In genomic region chr18:59742325-59743111, GRCh38 we compare ENCODE assay signal across 19 cellular contexts. TPM values are rescaled to one million over a fixed set of nuclear protein-coding genes. Genes with fewer than 3 reads are reported as not detected.
A peak's percentile ranks its signal among the peaks of the same experiment; 100 is the strongest.
DNase-seq lines count a peak whose midpoint lies in the region; ATAC-seq and TF ChIP-seq lines count a peak whose summit lies in the region.
"Had no signal": no experiment of that assay in that cellular context is flagged by ENCODE, and none has a peak within 500 bp of the region (broad histone marks: within the 10 kb centered on the region; RNA-seq: fewer than 3 reads in every experiment).

No MANE protein-coding gene starts in this region.

- peak overlapping the region; percentile 85 for H3K27ac ChIP-seq in brain microvascular endothelial cell
- H3K27ac ChIP-seq in left lung = peak overlapping the region; percentile 3 to 31
- H3K27ac ChIP-seq: BLaER1, RWPE1 had no signal

- H3K4me1 Mint-ChIP-seq in activated CD4-positive, alpha-beta memory T cell treated with anti-CD3 and anti-CD28 coated beads, Interleukin-2, amount 10 ng/mL, durations not matched to agents 7 days and 5 days = no peaks in the 10 kb centered on the region
- H3K4me1 Mint-ChIP-seq: activated CD4-positive, alpha-beta T cell treated with anti-CD3 and anti-CD28 coated beads for 36 hours; activated naive CD8-positive, alpha-beta T cell treated with anti-CD3 and anti-CD28 coated beads, Interleukin-2, amount 50 U/mL, for 24 hours; immature natural killer cell had no signal

- H3K4me1 ChIP-seq in left lung = peaks cover 0 to 7% of the 10 kb centered on the region in 2 donors
- H3K4me1 ChIP-seq: BLaER1 had no signal

- H3K9me3 ChIP-seq in left lung = peaks cover 0 to 7% of the 10 kb centered on the region in 2 donors

- no peak overlapping the region for H3K4me3 Mint-ChIP-seq in activated CD4-positive, alpha-beta memory T cell treated with anti-CD3 and anti-CD28 coated beads, Interleukin-2, amount 10 ng/mL, durations not matched to agents 7 days and 5 days
- H3K4me3 Mint-ChIP-seq: activated CD4-positive, alpha-beta T cell treated with anti-CD3 and anti-CD28 coated beads for 36 hours; activated naive CD8-positive, alpha-beta T cell treated with anti-CD3 and anti-CD28 coated beads, Interleukin-2, amount 50 U/mL, for 24 hours; activated T-cell treated with anti-CD3 and anti-CD28 coated beads, Interleukin-2, amount 50 U/mL, for 4 hours; immature natural killer cell had no signal

- ATAC-seq in left lung = peak; percentile 93
- ATAC-seq: activated CD4-positive, alpha-beta T cell treated with anti-CD3 and anti-CD28 coated beads for 36 hours; activated naive CD8-positive, alpha-beta T cell treated with anti-CD3 and anti-CD28 coated beads, Interleukin-2, amount 50 U/mL, for 24 hours; activated T-cell treated with anti-CD3 and anti-CD28 coated beads, Interleukin-2, amount 50 U/mL, for 4 hours had no signal

- H3K4me3 ChIP-seq in brain microvascular endothelial cell (ENCODE audit: low read depth, low read length) = no peak overlapping the region
- no peak overlapping the region for H3K4me3 ChIP-seq in left lung
- H3K4me3 ChIP-seq: BLaER1 had no signal

- H3K36me3 ChIP-seq in brain microvascular endothelial cell (replicated peaks) (no peaks in the 10 kb centered on the region), left lung (no peaks in the 10 kb centered on the region)
- H3K36me3 ChIP-seq: BLaER1 had no signal

- no peaks in the 10 kb centered on the region for H3K27me3 ChIP-seq in brain microvascular endothelial cell (replicated peaks)
- no peaks in the 10 kb centered on the region for H3K27me3 ChIP-seq in left lung
- H3K27me3 ChIP-seq: BLaER1 had no signal

- TF ChIP-seq CTCF in brain microvascular endothelial cell (IDR thresholded peaks at IDR 0.05; ENCODE audit: low read depth, low read length, missing control alignments) (no peak), left lung (IDR thresholded peaks at IDR 0.05) (no peak)

- in situ Hi-C loops in brain microvascular endothelial cell (cut with HindIII; ENCODE audit: low pct_ligation_motif_present, low sequenced_read_pairs) (no loop called here), G401 (cut with HindIII; ENCODE audit: low sequenced_read_pairs) (no loop called here)

- DNase-seq in AG20443 (ENCODE audit: low spot score) (peak; percentile 53), M059J (ENCODE audit: low read depth) (peak; percentile 79), brain microvascular endothelial cell (peak; percentile 23), left lung (peak in 1 of 2 donors; percentile 73), KG1 (lab: John Stamatoyannopoulos, UW) (no peak), G401 (ENCODE audit: low spot score) (no peak), dermis blood vessel endothelial cell (no peak)
- DNase-seq in activated CD4-positive, alpha-beta memory T cell treated with anti-CD3 and anti-CD28 coated beads, Interleukin-2, amount 10 ng/mL, durations not matched to agents 7 days and 5 days = no peak
- DNase-seq: activated CD4-positive, alpha-beta T cell treated with anti-CD3 and anti-CD28 coated beads for 36 hours; activated naive CD8-positive, alpha-beta T cell treated with anti-CD3 and anti-CD28 coated beads, Interleukin-2, amount 50 U/mL, for 24 hours; activated T-cell treated with anti-CD3 and anti-CD28 coated beads, Interleukin-2, amount 50 U/mL, for 4 hours; immature natural killer cell; NCI-H1092; NCI-H526; posterior cingulate gyrus; stimulated activated CD4-positive, alpha-beta T cell treated with anti-CD3 and anti-CD28 coated beads, Interleukin-1b, Interleukin-23, amount 100 ng/mL, for 48 hours had no signal

- POLR2A ChIA-PET in activated CD4-positive, alpha-beta memory T cell treated with anti-CD3 and anti-CD28 coated beads, Interleukin-2, amount 10 ng/mL, durations not matched to agents 7 days and 5 days (lab: Charles Lee) = no interaction called here

- H3K9me3 Mint-ChIP-seq in activated CD4-positive, alpha-beta memory T cell treated with anti-CD3 and anti-CD28 coated beads, Interleukin-2, amount 10 ng/mL, durations not matched to agents 7 days and 5 days = no peaks in the 10 kb centered on the region

- CTCF ChIA-PET in activated CD4-positive, alpha-beta memory T cell treated with anti-CD3 and anti-CD28 coated beads, Interleukin-2, amount 10 ng/mL, durations not matched to agents 7 days and 5 days (lab: Charles Lee) = no interaction called here

- H3K27ac Mint-ChIP-seq in activated CD4-positive, alpha-beta memory T cell treated with anti-CD3 and anti-CD28 coated beads, Interleukin-2, amount 10 ng/mL, durations not matched to agents 7 days and 5 days = no peak overlapping the region
- H3K27ac Mint-ChIP-seq: activated CD4-positive, alpha-beta T cell treated with anti-CD3 and anti-CD28 coated beads for 36 hours; activated naive CD8-positive, alpha-beta T cell treated with anti-CD3 and anti-CD28 coated beads, Interleukin-2, amount 50 U/mL, for 24 hours; immature natural killer cell had no signal

- H3K27me3 Mint-ChIP-seq in activated CD4-positive, alpha-beta memory T cell treated with anti-CD3 and anti-CD28 coated beads, Interleukin-2, amount 10 ng/mL, durations not matched to agents 7 days and 5 days = peaks cover 3% of the 10 kb centered on the region
- H3K27me3 Mint-ChIP-seq: activated CD4-positive, alpha-beta T cell treated with anti-CD3 and anti-CD28 coated beads for 36 hours had no signal

- intact Hi-C loops in left lung (cut with DNase I) = no loop called here

- H3K36me3 Mint-ChIP-seq in activated CD4-positive, alpha-beta memory T cell treated with anti-CD3 and anti-CD28 coated beads, Interleukin-2, amount 10 ng/mL, durations not matched to agents 7 days and 5 days (ENCODE audit: low read depth) = no peaks in the 10 kb centered on the region
- H3K36me3 Mint-ChIP-seq: immature natural killer cell had no signal

RNA-seq across cellular contexts. Expression of gene CCBE1, which starts 45.3 kb away (rescaled TPM):
- 7.2 and 7.7 TPM in 2 replicates for total RNA-seq in M059J (2014; rRNA removed; shearing (Covaris generic))
- 10 to 100 TPM; 16.0 to 34.4 TPM for total RNA-seq in left lung
- not detected for total RNA-seq in activated CD4-positive, alpha-beta memory T cell treated with anti-CD3 and anti-CD28 coated beads, Interleukin-2, amount 10 ng/mL, durations not matched to agents 7 days and 5 days
- total RNA-seq in G401 (2014; rRNA removed; shearing (Covaris generic)) = not detected in 2 replicates
- 0.14 and 0.68 TPM in 2 replicates for total RNA-seq in dermis blood vessel endothelial cell
- total RNA-seq: T-helper 2 cell treated with Interferon-gamma antibody and Interleukin-4, amounts not matched to agents 100 ng/mL and 5 ng/mL, for 36 hours had no signal

Comparison
In these comparisons a context has a peak if more than half of its experiments do, and no peak if none do; other contexts are left out.
1. DNase-seq: peak in AG20443 (single experiment), M059J (single experiment) and brain microvascular endothelial cell (single experiment); none in KG1 (single experiment), activated CD4-positive, alpha-beta memory T cell treated with anti-CD3 and anti-CD28 coated beads, Interleukin-2, amount 10 ng/mL, durations not matched to agents 7 days and 5 days (single experiment), G401 (single experiment) and dermis blood vessel endothelial cell (single experiment).